Comparison of ENCODE assay signal across 20 cellular contexts in genomic region chr6:129680633-129681032, GRCh38. TPM values are rescaled to one million over a fixed set of nuclear protein-coding genes. Genes with fewer than 3 reads are reported as not detected.
DNase-seq lines count a peak whose midpoint lies in the region; ATAC-seq, FAIRE-seq and TF ChIP-seq lines count a peak whose summit lies in the region.
"Had no signal": no experiment of that assay in that cellular context is flagged by ENCODE, and none has a peak within 500 bp of the region (broad histone marks: within the 10 kb centered on the region; RNA-seq: fewer than 3 reads in every experiment).

No MANE protein-coding gene starts in this region.

- CTCF ChIA-PET in K562 (lab: Yijun Ruan, JAX; ENCODE audit: low intra/inter-chr PET ratio), result no interaction called here

- no TSS peak for BruUV-seq in K562 (replicated peaks; lab: Mats Ljungman, UMichigan)

- no peaks in the 10 kb centered on the region for H3K9me1 ChIP-seq in K562 (ENCODE audit: control insufficient read depth, insufficient read depth, low read length)

- H3K4me3 ChIP-seq in heart right ventricle, result no peak overlapping the region
- H3K4me3 ChIP-seq in K562, result no peak overlapping the region
- no peak overlapping the region for H3K4me3 ChIP-seq in osteoblast (ENCODE audit: insufficient read depth, low read length)
- no peak overlapping the region for H3K4me3 ChIP-seq in upper lobe of left lung
- H3K4me3 ChIP-seq: GM12878, spleen had no signal

- H3K4me1 ChIP-seq in heart right ventricle, result peaks cover 0 to 83% (median 41%) of the 10 kb centered on the region in 9 donors
- peaks cover 19 to 65% of the 10 kb centered on the region in 2 experiments for H3K4me1 ChIP-seq in K562 (replicated peaks in 1 of 2; ENCODE audit: control insufficient read depth in 2 of 2, insufficient read depth in 2 of 2, low read length in 2 of 2)
- peaks cover 66% of the 10 kb centered on the region for H3K4me1 ChIP-seq in osteoblast (ENCODE audit: insufficient read depth, low read length)
- peaks cover 36 to 71% (median 48%) of the 10 kb centered on the region in 4 donors for H3K4me1 ChIP-seq in upper lobe of left lung

- DNase-seq in heart right ventricle (no peak), Right ventricle myocardium superior (no peak), K562 (ENCODE audit: extremely low read depth in 1 of 4, low spot score in 3 of 4) (no peak), osteoblast (ENCODE audit: insufficient read length, low spot score, missing footprints) (peak; percentile 42), upper lobe of left lung (no peak), hypothalamus (lab: John Stamatoyannopoulos, UW) (no peak), NCI-H128 (lab: John Stamatoyannopoulos, UW; ENCODE audit: unreplicated experiment) (no peak), dedifferentiated amniotic fluid mesenchymal stem cell (ENCODE audit: extremely low spot score) (no peak)
- DNase-seq: activated CD8-positive, alpha-beta memory T cell treated with anti-CD3 and anti-CD28 coated beads for 24 hours; cortex of kidney; head of caudate nucleus; Karpas-422; NCI-H1417 treated with DMSO at 0.1 percent for 48 hours; NCI-H774; RPMI8226; spleen; stimulated activated naive CD4-positive, alpha-beta T cell treated with Interleukin-2 at 50 U/mL for 16 hours had no signal

- POLR2A ChIA-PET in K562 (lab: Yijun Ruan, JAX), result interaction anchor here (1.2 kb wide), 1 partner anchor 16 kb away, joined by 4 read pairs; no protein-coding TSS in a partner anchor

- no peak for TF ChIP-seq RAD21 in K562 (CRISPR knock-in tag; conservative IDR thresholded peaks at IDR 0.05 in 1 of 2, IDR thresholded peaks at IDR 0.05 in 1 of 2)

- TF ChIP-seq POLR2A in K562 (conservative IDR thresholded peaks at IDR 0.05) (no peak), upper lobe of left lung (IDR thresholded peaks at IDR 0.05) (no peak)

- no peaks in the 10 kb centered on the region for H3K27me3 ChIP-seq in heart right ventricle
- H3K27me3 ChIP-seq in K562 (ENCODE audit: control insufficient read depth in 2 of 2, insufficient read depth in 2 of 2, low read length in 2 of 2), result no peaks in the 10 kb centered on the region
- no peaks in the 10 kb centered on the region for H3K27me3 ChIP-seq in osteoblast (ENCODE audit: insufficient read depth, low read length)
- no peaks in the 10 kb centered on the region for H3K27me3 ChIP-seq in upper lobe of left lung
- H3K27me3 ChIP-seq: neutrophil, spleen had no signal

- H3K4me2 ChIP-seq in K562 (ENCODE audit: insufficient read depth, low read length) (no peak overlapping the region), osteoblast (ENCODE audit: insufficient read depth, low read length) (no peak overlapping the region)

- H3K79me2 ChIP-seq in K562 (ENCODE audit: control insufficient read depth, insufficient read depth, low read length) (peaks cover 89% of the 10 kb centered on the region), osteoblast (ENCODE audit: insufficient read depth, low read length) (peaks cover 80% of the 10 kb centered on the region)

- ATAC-seq in heart right ventricle (no peak), Right ventricle myocardium superior (ENCODE audit: poor library complexity) (no peak), K562 (no peak), upper lobe of left lung (ENCODE audit: low FRiP score in 2 of 2) (no peak)
- ATAC-seq: GM12878 had no signal

- in situ Hi-C loops in K562 (cut with MboI), result no loop called here

- FAIRE-seq in K562 (lab: Jason Lieb, UNC), result no peak
- FAIRE-seq: GM12878, H1 had no signal

- H3K27ac ChIP-seq in heart right ventricle, result peak overlapping the region in 6 of 10 donors; percentile 14 to 68 (median 49)
- peak overlapping the region; percentile 47; the same call in 2 of the 3 replicates for H3K27ac ChIP-seq in K562 (ENCODE audit: extremely low read depth, low read depth, low read length)
- H3K27ac ChIP-seq in osteoblast (ENCODE audit: low read depth, low read length), result peak overlapping the region; percentile 79
- peak overlapping the region in 3 of 4 donors; percentile 11 to 86 (median 86) for H3K27ac ChIP-seq in upper lobe of left lung

- no peak overlapping the region; a peak in 1 of 4 replicates for H3K9ac ChIP-seq in K562 (ENCODE audit: insufficient read depth in 1 of 2, low read depth in 2 of 2, low read length in 2 of 2)

- TF ChIP-seq EP300 in K562 (IDR thresholded peaks at IDR 0.05; ENCODE audit: low read length), result no peak
- TF ChIP-seq EP300 in upper lobe of left lung (IDR thresholded peaks at IDR 0.05), result no peak

- H4K20me1 ChIP-seq in K562 (replicated peaks; ENCODE audit: control insufficient read depth, insufficient read depth, low read length) (no peaks in the 10 kb centered on the region), osteoblast (ENCODE audit: insufficient read depth, low read length) (no peaks in the 10 kb centered on the region)

- WGBS in heart right ventricle, 2 donors, result 72 to 82% methylated on average over 4 of the region's 4 CpGs
- 96% methylated on average over 4 of the region's 4 CpGs for WGBS in K562 (ENCODE audit: insufficient coverage, low coverage, missing lambda C conversion rate)
- 71 to 73% methylated on average over 4 of the region's 4 CpGs for WGBS in upper lobe of left lung, 2 donors

- TF ChIP-seq CTCF in heart right ventricle (IDR thresholded peaks at IDR 0.05) (no peak), K562 (IDR thresholded peaks at IDR 0.05 in 2 of 3, conservative IDR thresholded peaks at IDR 0.05 in 1 of 3; ENCODE audit: insufficient read depth in 2 of 3, low read depth in 1 of 3, low read length in 3 of 3) (no peak), osteoblast (IDR thresholded peaks at IDR 0.05; ENCODE audit: extremely low read depth, low read depth, low read length) (no peak), upper lobe of left lung (IDR thresholded peaks at IDR 0.05) (no peak)

- no peak overlapping the region for H2AFZ ChIP-seq in K562 (ENCODE audit: low read depth, low read length)
- no peak overlapping the region for H2AFZ ChIP-seq in osteoblast (ENCODE audit: low read length)

- intact Hi-C loops in heart right ventricle (cut with DNase I), result no loop called here
- intact Hi-C loops in Right ventricle myocardium superior (cut with DNase I), result no loop called here
- intact Hi-C loops in K562 (cut with micrococcal nuclease), result no loop called here

- H3K36me3 ChIP-seq in heart right ventricle (no peaks in the 10 kb centered on the region), K562 (ENCODE audit: control insufficient read depth, insufficient read depth, low read length) (peaks cover 7% of the 10 kb centered on the region; the same call in 1 of the 3 replicates), osteoblast (ENCODE audit: insufficient read depth, low read length) (no peaks in the 10 kb centered on the region), upper lobe of left lung (no peaks in the 10 kb centered on the region)
- H3K36me3 ChIP-seq: neutrophil, spleen had no signal

- no peaks in the 10 kb centered on the region for H3K9me3 ChIP-seq in heart right ventricle
- no peaks in the 10 kb centered on the region for H3K9me3 ChIP-seq in K562 (replicated peaks; ENCODE audit: control insufficient read depth, insufficient read depth, low read depth, low read length)
- H3K9me3 ChIP-seq in osteoblast (ENCODE audit: low read depth, low read length), result no peaks in the 10 kb centered on the region
- no peaks in the 10 kb centered on the region for H3K9me3 ChIP-seq in upper lobe of left lung
- H3K9me3 ChIP-seq: neutrophil, spleen had no signal

TF ChIP-seq in K562, 482 proteins besides CTCF, POLR2A, EP300 and RAD21 (continues in another document):
- TF ChIP-seq ZNF41 (CRISPR knock-in tag; conservative IDR thresholded peaks at IDR 0.05), result no peak
- TF ChIP-seq NR2C2 (CRISPR knock-in tag; IDR thresholded peaks at IDR 0.05), result no peak
- TF ChIP-seq NR2C2 (tag; IDR thresholded peaks at IDR 0.05), result no peak
- TF ChIP-seq KAT8 (IDR thresholded peaks at IDR 0.05; ENCODE audit: low read depth), result no peak
- no peak for TF ChIP-seq ELF2 (CRISPR knock-in tag; IDR thresholded peaks at IDR 0.05)
- TF ChIP-seq JUND (IDR thresholded peaks at IDR 0.05; ENCODE audit: borderline replicate concordance, low read depth, low read length), result no peak
- no peak for TF ChIP-seq JUND (tag; IDR thresholded peaks at IDR 0.05; ENCODE audit: borderline replicate concordance, low read depth, low read length)
- TF ChIP-seq NONO (IDR thresholded peaks at IDR 0.05; ENCODE audit: low read depth in 2 of 2, low read length in 1 of 2), result no peak
- no peak for TF ChIP-seq POLR3G (IDR thresholded peaks at IDR 0.05; ENCODE audit: extremely low read depth, insufficient read length, insufficient replicate concordance)
- TF ChIP-seq HMG20A (CRISPR knock-in tag; conservative IDR thresholded peaks at IDR 0.05), result no peak
- no peak for TF ChIP-seq ARID2 (IDR thresholded peaks at IDR 0.05)

RNA-seq across cellular contexts. Expression of gene ARHGAP18, which starts 29.3 kb away (rescaled TPM):
- total RNA-seq in heart right ventricle (10 to 100 TPM in 1 of 10 donors, 1 to 10 TPM in 9; 3.4 to 15.4 (median 4.2) TPM), Right ventricle myocardium superior (7.9 TPM), K562 (2014; rRNA removed) (15.5 and 16.2 TPM in 2 replicates), K562 (2014; rRNA removed; fragmentation: Illumina TruSeq; extraction: Trizol) (29.7 and 33.9 TPM in 2 replicates), K562 (2015; rRNA removed; fragmentation: Illumina TruSeq; extraction: Trizol) (21.6 and 24.3 TPM in 2 replicates), K562 (2021) (18.4 and 21.1 TPM in 2 replicates), osteoblast (16.8 and 21.0 TPM in 2 replicates), upper lobe of left lung (10 to 100 TPM; 30.4 to 56.8 (median 48.9) TPM)
- polyA plus RNA-seq in heart right ventricle (1 to 10 TPM; 2.2 to 3.8 TPM), K562 (2011; rRNA removed) (25.6 and 25.8 TPM in 2 replicates), K562 (2014; fragmentation: Illumina TruSeq; extraction: Trizol) (20.2 and 22.0 TPM in 2 replicates), K562 (2014; fragmentation: Nextera tagmentation; extraction: Ambion mirVana) (10 to 100 TPM; 17.8 to 19.0 TPM), K562 (2014; rRNA removed) (11.8 and 13.3 TPM in 2 replicates)
- total RNA-seq in K562 (2011; cell fraction: chromatin; rRNA removed; ENCODE audit: low replicate concordance), result 15.1 and 38.1 TPM in 2 replicates
- total RNA-seq in K562 (2011; cell fraction: nucleolus; rRNA removed), result 9.8 and 11.2 TPM in 2 replicates
- 14.4 and 21.6 TPM in 2 replicates for total RNA-seq in K562 (2011; cell fraction: nucleoplasm; rRNA removed)
- polyA plus RNA-seq in K562 (2011; cell fraction: cytosol; rRNA removed), result 4.0 and 10.9 TPM in 2 replicates
- 7.1 and 10.8 TPM in 2 replicates for polyA plus RNA-seq in K562 (2011; cell fraction: nucleus; rRNA removed)
- 14.6 and 19.2 TPM in 2 replicates for polyA plus RNA-seq in K562 (2012)
- 38.4 and 50.9 TPM in 2 replicates for polyA minus RNA-seq in K562 (2011; rRNA and poly(A)+ RNA removed)
- polyA minus RNA-seq in K562 (2011; cell fraction: cytosol; rRNA and poly(A)+ RNA removed), result 16.6 and 20.7 TPM in 2 replicates
- 13.2 and 34.0 TPM in 2 replicates for polyA minus RNA-seq in K562 (2011; cell fraction: nucleus; rRNA and poly(A)+ RNA removed)
